23 cellular contexts compared by ENCODE assay signal in the genomic region with DNA sequence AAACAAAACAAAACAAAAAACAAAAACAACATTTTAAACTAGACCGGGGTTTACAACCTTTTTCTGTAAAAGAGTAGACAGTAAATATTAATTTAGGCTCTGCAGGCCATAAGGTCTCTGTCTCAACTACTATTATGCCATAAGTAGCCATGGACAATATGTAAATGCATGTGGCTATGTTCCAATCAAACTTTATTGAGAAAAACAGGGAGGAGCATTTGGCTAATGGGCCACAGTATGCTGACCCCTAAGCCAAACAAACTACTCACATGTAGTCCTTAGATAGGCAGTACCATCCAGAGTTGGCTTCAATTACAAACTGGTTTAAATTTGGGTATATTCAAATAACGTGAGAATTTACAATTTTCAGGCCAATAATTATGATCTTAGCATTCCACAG.
DNase-seq lines count a peak whose midpoint lies in the region; ATAC-seq lines count a peak whose summit lies in the region.
"Had no signal": no experiment of that assay in that cellular context is flagged by ENCODE, and none has a peak within 500 bp of the region (broad histone marks: within the 10 kb centered on the region; RNA-seq: fewer than 3 reads in every experiment).

No MANE protein-coding gene starts in this region.

- in situ Hi-C loops in GM23248 (cut with MboI) = loop anchor here (25.0 kb wide), 2 partner anchors 309 to 1284 kb away; no protein-coding TSS in a partner anchor

- no peak overlapping the region for H2AFZ ChIP-seq in GM23248

- no peaks in the 10 kb centered on the region for H3K27me3 Mint-ChIP-seq in CD4-positive, alpha-beta memory T cell
- H3K27me3 Mint-ChIP-seq in memory B cell = no peaks in the 10 kb centered on the region
- H3K27me3 Mint-ChIP-seq: IgD-negative memory B cell had no signal

- H3K27ac Mint-ChIP-seq in CD4-positive, alpha-beta memory T cell = peak overlapping the region in 4 of 7 donors; percentile 38 to 54 (median 46)
- H3K27ac Mint-ChIP-seq in memory B cell = peak overlapping the region; percentile 32
- H3K27ac Mint-ChIP-seq: IgD-negative memory B cell had no signal

- 70 to 82% methylated on average over 2 of the region's 2 CpGs for WGBS in GM23248 (ENCODE audit: low coverage in 1 of 2, low lambda C conversion rate in 2 of 2, missing lambda C conversion rate in 2 of 2), 2 experiments

- DNase-seq in CD4-positive, alpha-beta memory T cell = no peak
- DNase-seq in SK-N-MC (ENCODE audit: low read depth, low spot score) (no peak), memory B cell (ENCODE audit: low spot score in 2 of 2) (no peak), occipital lobe (lab: John Stamatoyannopoulos, UW) (no peak), GM23248 (no peak)
- DNase-seq in activated effector memory CD4-positive, alpha-beta T cell treated with Interleukin-2 at 50 U/mL for 16 hours = no peak
- DNase-seq: AML-193, Calu3, GF-D8, Kasumi-1, MG63, NCI-H1092, NCI-H146, NCI-H2029 treated with DMSO at 0.1 percent for 48 hours, NCI-H2171 treated with DMSO at 0.1 percent for 48 hours, NCI-H446 treated with DMSO at 0.1 percent for 48 hours, NCI-H748 treated with DMSO at 0.1 percent for 48 hours, PC-3, SJCRH30 had no signal

- H3K4me1 ChIP-seq in BLaER1 = peaks cover 46% of the 10 kb centered on the region
- H3K4me1 ChIP-seq in CD4-positive, alpha-beta memory T cell (ENCODE audit: insufficient read depth, low read length) = peaks cover 32% of the 10 kb centered on the region
- peaks cover 20% of the 10 kb centered on the region for H3K4me1 ChIP-seq in GM23248 (ENCODE audit: insufficient read depth)
- H3K4me1 ChIP-seq: HAP-1 had no signal

- ATAC-seq in memory B cell (ENCODE audit: low read depth) (no peak), HG02642 (IDR thresholded peaks at IDR 0.05; ENCODE audit: poor library complexity, unreplicated experiment) (no peak)
- ATAC-seq: PC-3 had no signal

- H3K27me3 ChIP-seq in BLaER1 (no peaks in the 10 kb centered on the region), GM23248 (replicated peaks; ENCODE audit: insufficient read depth) (no peaks in the 10 kb centered on the region)
- no peaks in the 10 kb centered on the region for H3K27me3 ChIP-seq in CD4-positive, alpha-beta memory T cell (ENCODE audit: insufficient read depth, low read length)
- H3K27me3 ChIP-seq: MG63, SJCRH30 had no signal

- H3K27ac ChIP-seq in BLaER1 (no peak overlapping the region), SK-N-MC (0 out of 2 replicates have a peak overlapping the region, but pooled peaks have one; percentile 8), GM23248 (no peak overlapping the region)
- H3K27ac ChIP-seq in CD4-positive, alpha-beta memory T cell (ENCODE audit: low read depth, low read length) = no peak overlapping the region
- H3K27ac ChIP-seq: SJCRH30 had no signal

- CTCF ChIA-PET in CD4-positive, alpha-beta memory T cell (lab: Charles Lee; ENCODE audit: partially characterized antibody) = interaction anchor here (1.0 to 3.8 kb wide), 4 partner anchors 142 to 1332 kb away, joined by 3 to 28 read pairs (median 16); partner anchors contain the start of gene TBL1XR1

- H3K4me3 Mint-ChIP-seq in CD4-positive, alpha-beta memory T cell = no peak overlapping the region
- no peak overlapping the region for H3K4me3 Mint-ChIP-seq in memory B cell
- H3K4me3 Mint-ChIP-seq: IgD-negative memory B cell had no signal

- POLR2A ChIA-PET in CD4-positive, alpha-beta memory T cell (lab: Charles Lee; ENCODE audit: partially characterized antibody) = interaction anchor here (0.8 to 5.7 kb wide), 4 partner anchors 93 to 307 kb away, joined by 3 to 61 read pairs (median 18); partner anchors contain the start of gene TBL1XR1

- H3K36me3 ChIP-seq in BLaER1 (peaks cover 75% of the 10 kb centered on the region), SK-N-MC (ENCODE audit: insufficient read depth, low read length) (peaks cover 59% of the 10 kb centered on the region), GM23248 (ENCODE audit: low read depth) (peaks cover 28% of the 10 kb centered on the region; the same call in 1 of the 2 replicates)
- peaks cover 21% of the 10 kb centered on the region for H3K36me3 ChIP-seq in CD4-positive, alpha-beta memory T cell (ENCODE audit: insufficient read depth, low read length)

- H3F3A ChIP-seq in GM23248 (ENCODE audit: insufficient read depth) = no peaks in the 10 kb centered on the region

- H3K9ac ChIP-seq in BLaER1 (peak overlapping the region; percentile 52; the same call in 1 of the 2 replicates), SK-N-MC (ENCODE audit: insufficient read length) (no peak overlapping the region), GM23248 (no peak overlapping the region)

- H3K4me2 ChIP-seq in BLaER1 (0 out of 2 replicates have a peak overlapping the region, but pooled peaks have one; percentile 12), GM23248 (ENCODE audit: unreplicated experiment) (no peak overlapping the region)

- H3K9me3 ChIP-seq in BLaER1 (no peaks in the 10 kb centered on the region), SK-N-MC (ENCODE audit: low read depth, low read length) (no peaks in the 10 kb centered on the region), GM23248 (ENCODE audit: low read depth) (no peaks in the 10 kb centered on the region)
- H3K9me3 ChIP-seq in CD4-positive, alpha-beta memory T cell (ENCODE audit: control insufficient read depth in 1 of 2, low read length in 2 of 2) = no peaks in the 10 kb centered on the region
- H3K9me3 ChIP-seq: HAP-1, MG63, SJCRH30 had no signal

- H3K36me3 Mint-ChIP-seq in CD4-positive, alpha-beta memory T cell = peaks cover 25 to 32% of the 10 kb centered on the region in 2 donors
- peaks cover 12% of the 10 kb centered on the region for H3K36me3 Mint-ChIP-seq in memory B cell

- no peaks in the 10 kb centered on the region for H3K9me3 Mint-ChIP-seq in CD4-positive, alpha-beta memory T cell
- H3K9me3 Mint-ChIP-seq in memory B cell = no peaks in the 10 kb centered on the region
- H3K9me3 Mint-ChIP-seq: IgD-negative memory B cell had no signal

- H4K20me1 ChIP-seq in BLaER1 = peaks cover 77% of the 10 kb centered on the region
- H4K20me1 ChIP-seq in GM23248 (ENCODE audit: insufficient read depth) = peaks cover 4% of the 10 kb centered on the region; the same call in 1 of the 2 replicates

- peaks cover 15 to 24% (median 17%) of the 10 kb centered on the region in 4 donors for H3K4me1 Mint-ChIP-seq in CD4-positive, alpha-beta memory T cell
- H3K4me1 Mint-ChIP-seq in memory B cell = peaks cover 9% of the 10 kb centered on the region

- no peaks in the 10 kb centered on the region for H3K9me2 ChIP-seq in GM23248 (ENCODE audit: insufficient read depth)

- intact Hi-C loops in CD4-positive, alpha-beta memory T cell (cut with micrococcal nuclease) = loop anchor here (5.0 kb wide), 5 partner anchors 324 to 1274 kb away; no protein-coding TSS in a partner anchor

- H3K79me2 ChIP-seq in GM23248 (ENCODE audit: insufficient read depth) = peaks cover 62% of the 10 kb centered on the region

- H3K4me3 ChIP-seq in BLaER1 (no peak overlapping the region), SK-N-MC (no peak overlapping the region), GM23248 (no peak overlapping the region)
- no peak overlapping the region for H3K4me3 ChIP-seq in CD4-positive, alpha-beta memory T cell (ENCODE audit: low read length in 2 of 2)
- H3K4me3 ChIP-seq: HAP-1, MG63, SJCRH30 had no signal
